In the genomic region with DNA sequence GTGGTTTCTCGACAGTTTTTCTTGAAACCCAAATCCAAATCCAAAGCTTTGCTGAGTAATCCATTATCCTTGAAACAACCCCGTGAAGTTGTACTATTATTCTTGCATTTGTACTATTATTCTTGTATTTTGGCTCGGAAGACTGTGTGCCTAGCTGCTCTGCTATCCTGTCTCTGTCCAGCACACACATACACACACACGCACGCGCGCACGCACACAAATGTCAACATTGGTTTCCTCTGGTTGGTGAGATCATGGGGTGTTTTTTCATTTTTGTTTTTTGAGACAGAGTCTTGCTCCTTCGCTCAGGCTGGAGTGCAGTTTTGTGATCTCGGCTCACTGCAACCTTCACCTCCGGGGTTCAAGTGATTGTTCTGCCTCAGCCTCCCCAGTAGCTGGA, we compare ENCODE assay signal across 38 cellular contexts. TPM values are rescaled to one million over a fixed set of nuclear protein-coding genes. Genes with fewer than 3 reads are reported as not detected.
"Had no signal": no experiment of that assay in that cellular context is flagged by ENCODE, and none has a peak within 500 bp of the region (broad histone marks: within the 10 kb centered on the region; RNA-seq: fewer than 3 reads in every experiment).

No MANE protein-coding gene starts in this region.

- ATAC-seq: activated CD4-positive, CD25-positive, alpha-beta regulatory T cell treated with anti-CD3 and anti-CD28 coated beads, Interleukin-2, amount 50 U/mL, for 24 hours; activated CD8-positive, alpha-beta T cell treated with anti-CD3 and anti-CD28 coated beads for 36 hours; activated T-cell treated with anti-CD3 and anti-CD28 coated beads, Interleukin-2, amount 50 U/mL, for 4 hours; activated T-helper 17 cell treated with anti-CD3 and anti-CD28 coated beads, Interleukin-2, amount 50 U/mL, for 72 hours; gastrocnemius medialis; heart left ventricle; T-helper 17 cell had no signal

- H3K4me3 ChIP-seq: coronary artery, dorsolateral prefrontal cortex, esophagus muscularis mucosa, gastrocnemius medialis, heart left ventricle had no signal

- H3K36me3 ChIP-seq: brain microvascular endothelial cell, esophagus muscularis mucosa, gastrocnemius medialis, heart left ventricle, WERI-Rb-1 had no signal

- H3K27me3 ChIP-seq: brain microvascular endothelial cell, gastrocnemius medialis had no signal

- DNase-seq: activated B cell treated with CpG ODN at 0.5 μM for 24 hours; activated CD4-positive, alpha-beta T cell treated with anti-CD3 and anti-CD28 coated beads for 48 hours; activated CD4-positive, alpha-beta T cell treated with anti-CD3 and anti-CD28 coated beads, Interleukin-2, amount 50 U/mL, for 1 hour; activated CD4-positive, alpha-beta T cell treated with anti-CD3 and anti-CD28 coated beads, Interleukin-2, amount 50 U/mL, for 48 hours; activated CD8-positive, alpha-beta memory T cell treated with anti-CD3 and anti-CD28 coated beads for 24 hours; activated CD8-positive, alpha-beta T cell treated with anti-CD3 and anti-CD28 coated beads for 36 hours; activated effector memory CD4-positive, alpha-beta T cell treated with Interleukin-2 at 50 U/mL for 16 hours; activated gamma-delta T cell treated with Interleukin-2 at 50 U/mL for 16 hours; activated naive CD4-positive, alpha-beta T cell treated with anti-CD3 and anti-CD28 coated beads, Interleukin-2, amount 50 U/mL, for 16 hours; activated naive CD4-positive, alpha-beta T cell treated with Interleukin-2 at 50 U/mL for 16 hours; activated T-cell treated with anti-CD3 and anti-CD28 coated beads, Interleukin-2, amount 50 U/mL, for 4 hours; amniotic stem cell; anterior cingulate cortex; brain microvascular endothelial cell; dorsolateral prefrontal cortex; effector memory CD4-positive, alpha-beta T cell; endodermal cell; erythroblast; gastrocnemius medialis; glutamatergic neuron; heart left ventricle; T-helper 17 cell; T1000; WERI-Rb-1 had no signal

- H3K27ac Mint-ChIP-seq: activated B cell treated with CpG ODN at 0.5 μM for 24 hours; activated CD8-positive, alpha-beta T cell treated with anti-CD3 and anti-CD28 coated beads for 36 hours; activated naive CD8-positive, alpha-beta T cell; activated T-helper 17 cell treated with anti-CD3 and anti-CD28 coated beads, Interleukin-2, amount 50 U/mL, for 72 hours; dendritic cell treated with granulocyte-macrophage colony-stimulating factor and Interleukin-4, amounts not matched to agents 40 ng/mL and 50 ng/mL, for 4 days; endodermal cell; T-helper 17 cell; T-helper 2 cell treated with Interferon-gamma antibody and Interleukin-4, amounts not matched to agents 5 μg/mL and 100 μg/mL, for 36 hours had no signal

- H3K4me3 Mint-ChIP-seq: activated B cell treated with CpG ODN at 0.5 μM for 24 hours; activated CD8-positive, alpha-beta T cell treated with anti-CD3 and anti-CD28 coated beads for 36 hours; activated naive CD8-positive, alpha-beta T cell; activated T-cell treated with anti-CD3 and anti-CD28 coated beads, Interleukin-2, amount 50 U/mL, for 4 hours; activated T-helper 17 cell treated with anti-CD3 and anti-CD28 coated beads, Interleukin-2, amount 50 U/mL, for 72 hours; central memory CD8-positive, alpha-beta T cell; dendritic cell treated with granulocyte-macrophage colony-stimulating factor and Interleukin-4, amounts not matched to agents 40 ng/mL and 50 ng/mL, for 4 days; endodermal cell; T-helper 17 cell; T-helper 2 cell treated with Interferon-gamma antibody and Interleukin-4, amounts not matched to agents 5 μg/mL and 100 μg/mL, for 36 hours had no signal

- H3K36me3 Mint-ChIP-seq: activated naive CD8-positive, alpha-beta T cell had no signal

- H3K27ac ChIP-seq: brain microvascular endothelial cell, coronary artery, dorsolateral prefrontal cortex, esophagus muscularis mucosa, foreskin keratinocyte, gastrocnemius medialis, heart left ventricle, WERI-Rb-1 had no signal

- H3K4me1 ChIP-seq: gastrocnemius medialis had no signal

- H3K9me3 Mint-ChIP-seq: activated B cell treated with CpG ODN at 0.5 μM for 24 hours; activated CD8-positive, alpha-beta T cell treated with anti-CD3 and anti-CD28 coated beads for 36 hours; activated T-cell treated with anti-CD3 and anti-CD28 coated beads, Interleukin-2, amount 50 U/mL, for 4 hours; activated T-helper 17 cell treated with anti-CD3 and anti-CD28 coated beads, Interleukin-2, amount 50 U/mL, for 72 hours; central memory CD8-positive, alpha-beta T cell; dendritic cell treated with granulocyte-macrophage colony-stimulating factor and Interleukin-4, amounts not matched to agents 40 ng/mL and 50 ng/mL, for 4 days; endodermal cell; T-helper 2 cell treated with Interferon-gamma antibody and Interleukin-4, amounts not matched to agents 5 μg/mL and 100 μg/mL, for 36 hours had no signal

RNA-seq across cellular contexts. Expression of gene KLK4, which starts 14.9 kb away (rescaled TPM):
- total RNA-seq: activated CD8-positive, alpha-beta T cell treated with anti-CD3 and anti-CD28 coated beads for 36 hours; activated T-cell treated with anti-CD3 and anti-CD28 coated beads, Interleukin-2, amount 50 U/mL, for 4 hours; activated T-helper 17 cell treated with anti-CD3 and anti-CD28 coated beads, Interleukin-2, amount 50 U/mL, for 72 hours; astrocyte; bronchial epithelial cell; cardiac septum; endodermal cell; esophagus muscularis mucosa; foreskin keratinocyte; gastrocnemius medialis; heart left ventricle; T-helper 17 cell had no signal
- polyA plus RNA-seq: adipose tissue, foreskin keratinocyte, heart left ventricle had no signal

RNA-seq across cellular contexts. Expression of gene KLK5, which starts 26.7 kb away (rescaled TPM):
- total RNA-seq: activated B cell treated with CpG ODN at 0.5 μM for 24 hours; activated CD8-positive, alpha-beta T cell treated with anti-CD3 and anti-CD28 coated beads for 36 hours; activated T-cell treated with anti-CD3 and anti-CD28 coated beads, Interleukin-2, amount 50 U/mL, for 4 hours; activated T-helper 17 cell treated with anti-CD3 and anti-CD28 coated beads, Interleukin-2, amount 50 U/mL, for 72 hours; astrocyte; cardiac septum; cerebellum; endodermal cell; esophagus muscularis mucosa; gastrocnemius medialis; T-helper 17 cell had no signal
- polyA plus RNA-seq: heart left ventricle had no signal

RNA-seq across cellular contexts. Expression of gene KLK6, which starts 43.2 kb away (rescaled TPM):
- total RNA-seq: activated B cell treated with CpG ODN at 0.5 μM for 24 hours; activated CD8-positive, alpha-beta T cell treated with anti-CD3 and anti-CD28 coated beads for 36 hours; activated T-cell treated with anti-CD3 and anti-CD28 coated beads, Interleukin-2, amount 50 U/mL, for 4 hours; activated T-helper 17 cell treated with anti-CD3 and anti-CD28 coated beads, Interleukin-2, amount 50 U/mL, for 72 hours; cardiac septum; cerebellum; esophagus muscularis mucosa; gastrocnemius medialis; heart left ventricle; T-helper 17 cell had no signal
- polyA plus RNA-seq: heart left ventricle had no signal

RNA-seq across cellular contexts. Expression of gene KLK2, which starts 52.9 kb away (rescaled TPM):
- total RNA-seq: activated T-cell treated with anti-CD3 and anti-CD28 coated beads, Interleukin-2, amount 50 U/mL, for 4 hours; astrocyte; cardiac septum; esophagus muscularis mucosa; foreskin keratinocyte; gastrocnemius medialis; heart left ventricle; T-helper 17 cell had no signal
- polyA plus RNA-seq: foreskin keratinocyte, heart left ventricle had no signal

RNA-seq across cellular contexts. Expression of gene KLK7, which starts 57.6 kb away (rescaled TPM):
- total RNA-seq: activated B cell treated with CpG ODN at 0.5 μM for 24 hours; activated CD8-positive, alpha-beta T cell treated with anti-CD3 and anti-CD28 coated beads for 36 hours; activated T-cell treated with anti-CD3 and anti-CD28 coated beads, Interleukin-2, amount 50 U/mL, for 4 hours; activated T-helper 17 cell treated with anti-CD3 and anti-CD28 coated beads, Interleukin-2, amount 50 U/mL, for 72 hours; astrocyte; cardiac septum; cerebellum; endodermal cell; gastrocnemius medialis; T-helper 17 cell had no signal
- polyA plus RNA-seq: heart left ventricle had no signal
